ENCODE assay signal across 21 cellular contexts in the genomic region with DNA sequence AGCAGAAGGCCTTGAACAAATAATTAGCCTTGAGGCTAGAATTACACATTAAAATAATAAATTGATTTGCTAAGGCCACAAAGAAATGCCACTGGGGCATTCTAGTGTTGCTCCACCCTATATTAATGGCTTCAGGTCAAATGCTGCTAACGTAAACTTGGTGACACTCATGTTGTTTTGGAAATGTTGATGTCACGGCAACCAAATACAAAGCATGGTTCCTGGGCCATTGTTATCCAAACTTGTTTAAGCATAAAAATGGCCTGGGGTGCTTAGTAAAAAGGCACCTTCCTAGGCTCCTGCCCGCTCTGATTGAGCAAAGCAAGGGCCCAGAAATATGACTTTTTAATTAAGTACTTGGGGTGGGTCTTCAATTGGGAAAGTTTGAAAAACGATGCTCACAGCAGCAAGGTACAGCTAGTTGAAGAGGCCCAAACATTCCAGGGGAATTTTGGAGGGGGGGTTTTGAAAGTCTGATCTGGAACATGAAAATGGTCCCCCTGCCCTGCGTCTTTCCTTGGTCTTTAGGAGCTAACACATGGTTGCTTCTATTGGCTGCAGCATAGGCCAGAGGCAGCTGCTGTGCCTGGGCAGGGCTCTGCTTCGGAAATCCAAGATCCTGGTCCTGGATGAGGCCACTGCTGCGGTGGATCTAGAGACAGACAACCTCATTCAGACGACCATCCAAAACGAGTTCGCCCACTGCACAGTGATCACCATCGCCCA.
DNase-seq lines count a peak whose midpoint lies in the region; ATAC-seq and TF ChIP-seq lines count a peak whose summit lies in the region.
"Had no signal": no experiment of that assay in that cellular context is flagged by ENCODE, and none has a peak within 500 bp of the region (broad histone marks: within the 10 kb centered on the region; RNA-seq: fewer than 3 reads in every experiment).

No MANE protein-coding gene starts in this region.

- H3F3A ChIP-seq in neural progenitor cell (ENCODE audit: low read depth): no peaks in the 10 kb centered on the region

- peaks cover 1% of the 10 kb centered on the region for H3K36me3 Mint-ChIP-seq in neural progenitor cell
- no peaks in the 10 kb centered on the region for H3K36me3 Mint-ChIP-seq in activated T-helper 1 cell treated with anti-CD3 and anti-CD28 coated beads, Interleukin-12 subunit alpha, Interleukin-12 subunit beta, Interleukin-2, Interleukin-4 antibody, amounts not matched to agents 30 ng/mL and 10 ng/mL and 1 ng/mL, durations not matched to agents 14 hours and 24 hours and 36 hours (ENCODE audit: low read depth)

- H3K27ac ChIP-seq in HUES48 (ENCODE audit: low read depth, low read length): peak overlapping the region; percentile 88
- no peak overlapping the region for H3K27ac ChIP-seq in neural progenitor cell
- H3K27ac ChIP-seq: BLaER1, lower lobe of right lung, psoas muscle, transverse colon had no signal

- intact Hi-C loops in activated T-helper 1 cell treated with anti-CD3 and anti-CD28 coated beads, Interleukin-12 subunit alpha, Interleukin-12 subunit beta, Interleukin-2, Interleukin-4 antibody, amounts not matched to agents 30 ng/mL and 10 ng/mL and 1 ng/mL, durations not matched to agents 14 hours and 24 hours and 36 hours (cut with micrococcal nuclease): no loop called here

- H3K9me3 ChIP-seq in HUES48 (ENCODE audit: control insufficient read depth, insufficient read depth, low read length) (no peaks in the 10 kb centered on the region), neural progenitor cell (ENCODE audit: low read depth) (no peaks in the 10 kb centered on the region)
- H3K9me3 ChIP-seq: BLaER1, lower lobe of right lung, psoas muscle, transverse colon had no signal

- H3K4me1 ChIP-seq in HUES48 (ENCODE audit: control insufficient read depth, insufficient read depth, low read length) (peaks cover 65% of the 10 kb centered on the region), neural progenitor cell (peaks cover 8% of the 10 kb centered on the region)

- H4K20me1 ChIP-seq in neural progenitor cell (ENCODE audit: low read depth): no peaks in the 10 kb centered on the region
- H4K20me1 ChIP-seq: BLaER1 had no signal

- peak overlapping the region; percentile 86 for H2AFZ ChIP-seq in neural progenitor cell (replicated peaks)

- H3K36me3 ChIP-seq in HUES48 (ENCODE audit: control insufficient read depth, insufficient read depth, low read length) (no peaks in the 10 kb centered on the region), neural progenitor cell (no peaks in the 10 kb centered on the region)
- H3K36me3 ChIP-seq: BLaER1, lower lobe of right lung, transverse colon had no signal

- ATAC-seq in HG03354 (IDR thresholded peaks at IDR 0.05; ENCODE audit: poor library complexity, severe bottlenecking, unreplicated experiment): no peak
- ATAC-seq: lower lobe of right lung; naive thymus-derived CD4-positive, alpha-beta T cell; Panc1; psoas muscle; stimulated activated naive B cell treated with anti-CD40 and anti-IgM and Interleukin-4, amounts not matched to agents 10 μg/mL and 1 μg/mL and 100 μg/mL, for 72 hours had no signal

- TF ChIP-seq CTCF in neural progenitor cell (IDR thresholded peaks at IDR 0.05): no peak

- no peaks in the 10 kb centered on the region for H3K9me3 Mint-ChIP-seq in neural progenitor cell
- no peaks in the 10 kb centered on the region for H3K9me3 Mint-ChIP-seq in activated T-helper 1 cell treated with anti-CD3 and anti-CD28 coated beads, Interleukin-12 subunit alpha, Interleukin-12 subunit beta, Interleukin-2, Interleukin-4 antibody, amounts not matched to agents 30 ng/mL and 10 ng/mL and 1 ng/mL, durations not matched to agents 14 hours and 24 hours and 36 hours
- H3K9me3 Mint-ChIP-seq: activated CD4-positive, alpha-beta T cell treated with anti-CD3 and anti-CD28 coated beads, Interleukin-2, amount 10 ng/mL, durations not matched to agents 7 days and 5 days; activated naive CD4-positive, alpha-beta T cell treated with anti-CD3 and anti-CD28 coated beads for 36 hours; stimulated activated naive B cell treated with anti-CD40 and anti-IgM and Interleukin-4, amounts not matched to agents 10 μg/mL and 1 μg/mL and 100 μg/mL, for 72 hours had no signal

- no peaks in the 10 kb centered on the region for H3K79me2 ChIP-seq in neural progenitor cell (ENCODE audit: low read depth)

- peaks cover 7% of the 10 kb centered on the region for H3K27me3 Mint-ChIP-seq in neural progenitor cell (ENCODE audit: insufficient read depth, low read depth)
- H3K27me3 Mint-ChIP-seq in activated T-helper 1 cell treated with anti-CD3 and anti-CD28 coated beads, Interleukin-12 subunit alpha, Interleukin-12 subunit beta, Interleukin-2, Interleukin-4 antibody, amounts not matched to agents 30 ng/mL and 10 ng/mL and 1 ng/mL, durations not matched to agents 14 hours and 24 hours and 36 hours (ENCODE audit: insufficient read depth): no peaks in the 10 kb centered on the region
- H3K27me3 Mint-ChIP-seq: activated CD4-positive, alpha-beta T cell treated with anti-CD3 and anti-CD28 coated beads, Interleukin-2, amount 10 ng/mL, durations not matched to agents 7 days and 5 days; stimulated activated naive B cell treated with anti-CD40 and anti-IgM and Interleukin-4, amounts not matched to agents 10 μg/mL and 1 μg/mL and 100 μg/mL, for 72 hours had no signal

- H3K27me3 ChIP-seq in HUES48 (ENCODE audit: control insufficient read depth, insufficient read depth, low read length): no peaks in the 10 kb centered on the region
- no peaks in the 10 kb centered on the region for H3K27me3 ChIP-seq in neural progenitor cell
- H3K27me3 ChIP-seq: BLaER1, transverse colon had no signal

- peak overlapping the region; percentile 38; the same call in 1 of the 2 replicates for H3K4me3 ChIP-seq in HUES48 (ENCODE audit: low read depth, low read length)
- no peak overlapping the region for H3K4me3 ChIP-seq in neural progenitor cell
- H3K4me3 ChIP-seq: BLaER1, lower lobe of right lung, psoas muscle, transverse colon had no signal

- H3K4me1 Mint-ChIP-seq in neural progenitor cell: peaks cover 20% of the 10 kb centered on the region
- peaks cover 11% of the 10 kb centered on the region for H3K4me1 Mint-ChIP-seq in activated T-helper 1 cell treated with anti-CD3 and anti-CD28 coated beads, Interleukin-12 subunit alpha, Interleukin-12 subunit beta, Interleukin-2, Interleukin-4 antibody, amounts not matched to agents 30 ng/mL and 10 ng/mL and 1 ng/mL, durations not matched to agents 14 hours and 24 hours and 36 hours (ENCODE audit: low read depth)

- peak overlapping the region; percentile 6 for H3K4me2 ChIP-seq in neural progenitor cell
- H3K4me2 ChIP-seq: BLaER1 had no signal

- peak overlapping the region; percentile 31 for H3K27ac Mint-ChIP-seq in neural progenitor cell
- H3K27ac Mint-ChIP-seq in activated T-helper 1 cell treated with anti-CD3 and anti-CD28 coated beads, Interleukin-12 subunit alpha, Interleukin-12 subunit beta, Interleukin-2, Interleukin-4 antibody, amounts not matched to agents 30 ng/mL and 10 ng/mL and 1 ng/mL, durations not matched to agents 14 hours and 24 hours and 36 hours: no peak overlapping the region
- H3K27ac Mint-ChIP-seq: activated CD4-positive, alpha-beta T cell treated with anti-CD3 and anti-CD28 coated beads, Interleukin-2, amount 10 ng/mL, durations not matched to agents 7 days and 5 days; activated naive CD4-positive, alpha-beta T cell treated with anti-CD3 and anti-CD28 coated beads for 36 hours; stimulated activated naive B cell treated with anti-CD40 and anti-IgM and Interleukin-4, amounts not matched to agents 10 μg/mL and 1 μg/mL and 100 μg/mL, for 72 hours had no signal

- no peak overlapping the region for H3K4me3 Mint-ChIP-seq in neural progenitor cell
- no peak overlapping the region for H3K4me3 Mint-ChIP-seq in activated T-helper 1 cell treated with anti-CD3 and anti-CD28 coated beads, Interleukin-12 subunit alpha, Interleukin-12 subunit beta, Interleukin-2, Interleukin-4 antibody, amounts not matched to agents 30 ng/mL and 10 ng/mL and 1 ng/mL, durations not matched to agents 14 hours and 24 hours and 36 hours
- H3K4me3 Mint-ChIP-seq: activated CD4-positive, alpha-beta T cell treated with anti-CD3 and anti-CD28 coated beads, Interleukin-2, amount 10 ng/mL, durations not matched to agents 7 days and 5 days; activated naive CD4-positive, alpha-beta T cell treated with anti-CD3 and anti-CD28 coated beads for 36 hours; naive thymus-derived CD4-positive, alpha-beta T cell; stimulated activated naive B cell treated with anti-CD40 and anti-IgM and Interleukin-4, amounts not matched to agents 10 μg/mL and 1 μg/mL and 100 μg/mL, for 72 hours had no signal

- DNase-seq in DMS153 treated with DMSO at 0.1 percent for 48 hours (lab: John Stamatoyannopoulos, UW; ENCODE audit: unreplicated experiment): peak; percentile 18
- peak; percentile 17 for DNase-seq in fibroblast of gingiva (ENCODE audit: low read depth)
- DNase-seq in neural progenitor cell (ENCODE audit: low spot score): no peak
- no peak for DNase-seq in activated T-helper 1 cell treated with anti-CD3 and anti-CD28 coated beads, Interleukin-12 subunit alpha, Interleukin-12 subunit beta, Interleukin-2, Interleukin-4 antibody, amounts not matched to agents 30 ng/mL and 10 ng/mL and 1 ng/mL, durations not matched to agents 14 hours and 24 hours and 36 hours (ENCODE audit: low spot score)
- no peak for DNase-seq in NOMO-1 treated with dmso at 0.1 percent for 144 hours (lab: John Stamatoyannopoulos, UW; ENCODE audit: unreplicated experiment)
- DNase-seq: activated CD4-positive, alpha-beta T cell treated with anti-CD3 and anti-CD28 coated beads, Interleukin-2, amount 10 ng/mL, durations not matched to agents 7 days and 5 days; activated naive CD4-positive, alpha-beta T cell treated with anti-CD3 and anti-CD28 coated beads for 36 hours; aorta; DMS79; foreskin fibroblast; HCEC 1CT; Kasumi-1; lower lobe of right lung; naive thymus-derived CD4-positive, alpha-beta T cell; psoas muscle; stimulated activated naive B cell treated with anti-CD40 and anti-IgM and Interleukin-4, amounts not matched to agents 10 μg/mL and 1 μg/mL and 100 μg/mL, for 72 hours; transverse colon had no signal

- H3K9ac ChIP-seq in HUES48 (ENCODE audit: low read depth, low read length) (peak overlapping the region; percentile 66), neural progenitor cell (no peak overlapping the region)
- H3K9ac ChIP-seq: BLaER1 had no signal

Comparison
In these comparisons a context has a peak if more than half of its experiments do, and no peak if none do; other contexts are left out.
1. DNase-seq: peak in DMS153 treated with DMSO at 0.1 percent for 48 hours (single experiment) and fibroblast of gingiva (single experiment); none in neural progenitor cell (single experiment), activated T-helper 1 cell treated with anti-CD3 and anti-CD28 coated beads, Interleukin-12 subunit alpha, Interleukin-12 subunit beta, Interleukin-2, Interleukin-4 antibody, amounts not matched to agents 30 ng/mL and 10 ng/mL and 1 ng/mL, durations not matched to agents 14 hours and 24 hours and 36 hours (single experiment) and NOMO-1 treated with dmso at 0.1 percent for 144 hours (single experiment).